In the genomic region with DNA sequence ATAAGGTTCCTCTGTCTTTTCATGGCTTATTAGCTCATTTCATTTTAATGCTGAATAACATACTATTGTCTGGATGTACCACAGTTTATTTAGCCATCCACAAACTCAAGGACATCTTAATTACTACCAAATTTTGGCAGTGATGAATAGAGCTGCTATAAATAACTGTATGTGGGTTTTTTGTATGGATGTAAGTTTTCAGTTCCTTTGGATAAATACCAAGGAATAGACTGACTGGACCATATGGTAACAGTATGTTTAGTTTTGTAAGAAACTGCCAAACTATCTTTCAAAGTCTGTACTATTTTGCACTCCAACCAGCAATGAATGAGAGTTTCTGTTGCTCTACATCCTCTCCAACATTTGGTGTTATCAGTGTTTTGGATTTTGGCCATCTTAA, we compare ENCODE assay signal across 17 cellular contexts.
"Had no signal": no experiment of that assay in that cellular context is flagged by ENCODE, and none has a peak within 500 bp of the region (broad histone marks: within the 10 kb centered on the region; RNA-seq: fewer than 3 reads in every experiment).

No MANE protein-coding gene starts in this region.

- H3K27me3 Mint-ChIP-seq: activated B cell treated with CpG ODN at 0.5 μM for 24 hours; activated CD4-positive, alpha-beta T cell treated with anti-CD3 and anti-CD28 coated beads, Interleukin-2, amount 10 ng/mL, durations not matched to agents 24 days and 14 days; stimulated activated naive B cell treated with anti-CD40 and anti-IgM and Interleukin-4, amounts not matched to agents 10 μg/mL and 1 μg/mL and 100 μg/mL, for 72 hours had no signal

- H3K4me1 ChIP-seq: body of pancreas, tibial nerve, uterus had no signal

- H3K9me3 Mint-ChIP-seq: activated B cell treated with CpG ODN at 0.5 μM for 24 hours had no signal

- H3K4me3 Mint-ChIP-seq: activated B cell treated with CpG ODN at 0.5 μM for 24 hours; activated CD4-positive, alpha-beta T cell treated with anti-CD3 and anti-CD28 coated beads, Interleukin-2, amount 10 ng/mL, durations not matched to agents 24 days and 14 days; activated CD8-positive, alpha-beta T cell treated with anti-CD3 and anti-CD28 coated beads, Interleukin-2, amount 10 ng/mL, durations not matched to agents 7 days and 5 days; stimulated activated naive B cell treated with anti-CD40 and anti-IgM and Interleukin-4, amounts not matched to agents 10 μg/mL and 1 μg/mL and 100 μg/mL, for 72 hours had no signal

- H3K4me3 ChIP-seq: body of pancreas, tibial nerve, uterus had no signal

- H3K27ac ChIP-seq: body of pancreas, tibial nerve, uterus had no signal

- DNase-seq: activated B cell treated with CpG ODN at 0.5 μM for 24 hours; activated CD4-positive, alpha-beta T cell treated with anti-CD3 and anti-CD28 coated beads, Interleukin-2, amount 10 ng/mL, durations not matched to agents 24 days and 14 days; activated CD8-positive, alpha-beta memory T cell treated with anti-CD3 and anti-CD28 coated beads, Interleukin-2, amount 50 U/mL, for 4 hours; activated CD8-positive, alpha-beta T cell treated with anti-CD3 and anti-CD28 coated beads, Interleukin-2, amount 10 ng/mL, durations not matched to agents 7 days and 5 days; activated effector memory CD4-positive, alpha-beta T cell treated with anti-CD3 and anti-CD28 coated beads, Interleukin-2, amount 50 U/mL, for 16 hours; activated T-cell treated with anti-CD3 and anti-CD28 coated beads, Interleukin-2, amount 50 U/mL, for 48 hours; body of pancreas; caudate nucleus; midbrain; stimulated activated CD4-positive, alpha-beta T cell treated with anti-CD3 and anti-CD28 coated beads, Interleukin-4, amount 100 ng/mL, for 1 hour; stimulated activated naive B cell treated with anti-CD40 and anti-IgM and Interleukin-4, amounts not matched to agents 10 μg/mL and 1 μg/mL and 100 μg/mL, for 72 hours; T-helper 2 cell; uterus had no signal

- H3K27me3 ChIP-seq: body of pancreas, tibial nerve, uterus had no signal

- H3K4me1 Mint-ChIP-seq: activated CD4-positive, alpha-beta T cell treated with anti-CD3 and anti-CD28 coated beads, Interleukin-2, amount 10 ng/mL, durations not matched to agents 24 days and 14 days had no signal

- H3K36me3 ChIP-seq: tibial nerve, uterus had no signal

- H3K9me3 ChIP-seq: body of pancreas, uterus had no signal

- H3K27ac Mint-ChIP-seq: activated B cell treated with CpG ODN at 0.5 μM for 24 hours; activated CD4-positive, alpha-beta T cell treated with anti-CD3 and anti-CD28 coated beads, Interleukin-2, amount 10 ng/mL, durations not matched to agents 24 days and 14 days; activated CD8-positive, alpha-beta T cell treated with anti-CD3 and anti-CD28 coated beads, Interleukin-2, amount 10 ng/mL, durations not matched to agents 7 days and 5 days; activated naive CD4-positive, alpha-beta T cell treated with anti-CD3 and anti-CD28 coated beads, Interleukin-2, amount 50 U/mL, for 72 hours; stimulated activated naive B cell treated with anti-CD40 and anti-IgM and Interleukin-4, amounts not matched to agents 10 μg/mL and 1 μg/mL and 100 μg/mL, for 72 hours had no signal

- ATAC-seq: activated CD8-positive, alpha-beta T cell treated with anti-CD3 and anti-CD28 coated beads, Interleukin-2, amount 10 ng/mL, durations not matched to agents 7 days and 5 days; activated naive CD4-positive, alpha-beta T cell treated with anti-CD3 and anti-CD28 coated beads, Interleukin-2, amount 50 U/mL, for 72 hours; body of pancreas; esophagus mucosa; left lobe of liver; stimulated activated naive B cell treated with anti-CD40 and anti-IgM and Interleukin-4, amounts not matched to agents 10 μg/mL and 1 μg/mL and 100 μg/mL, for 72 hours had no signal
